18 cellular contexts compared by ENCODE assay signal in the genomic region with DNA sequence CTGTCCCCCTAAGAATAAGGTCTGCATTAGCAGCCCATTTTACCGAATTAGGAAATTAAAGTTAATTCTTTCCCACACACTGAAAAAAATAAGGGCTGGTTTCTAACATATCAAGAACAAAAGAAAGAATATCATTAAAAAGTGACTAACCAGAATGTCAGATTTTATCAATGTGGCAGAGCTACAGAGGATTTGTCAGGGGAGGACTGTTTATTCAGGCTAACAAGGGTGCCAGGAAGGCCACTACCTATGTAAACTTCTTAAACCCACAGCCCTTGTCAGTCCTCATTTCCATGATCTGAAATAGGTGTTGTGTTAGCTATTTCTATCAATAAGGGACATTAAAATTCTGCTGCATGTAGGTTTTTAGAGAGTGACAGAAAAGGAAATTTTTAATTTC.
DNase-seq lines count a peak whose midpoint lies in the region; ATAC-seq and TF ChIP-seq lines count a peak whose summit lies in the region.
"Had no signal": no experiment of that assay in that cellular context is flagged by ENCODE, and none has a peak within 500 bp of the region (broad histone marks: within the 10 kb centered on the region; RNA-seq: fewer than 3 reads in every experiment).

No MANE protein-coding gene starts in this region.

- H3K27me3 Mint-ChIP-seq in nephron progenitor cell (ENCODE audit: low read depth, poor library complexity) = no peaks in the 10 kb centered on the region
- H3K27me3 Mint-ChIP-seq: activated naive CD4-positive, alpha-beta T cell treated with anti-CD3 and anti-CD28 coated beads, Interleukin-2, amount 50 U/mL, for 24 hours had no signal

- H3K4me3 Mint-ChIP-seq in nephron progenitor cell = no peak overlapping the region
- H3K4me3 Mint-ChIP-seq: activated naive CD4-positive, alpha-beta T cell treated with anti-CD3 and anti-CD28 coated beads, Interleukin-2, amount 50 U/mL, for 24 hours; brain had no signal

- H3K79me2 ChIP-seq in PC-3 (ENCODE audit: low read length) = no peaks in the 10 kb centered on the region

- no peaks in the 10 kb centered on the region for H3K9me3 ChIP-seq in HEK293 (ENCODE audit: control insufficient read depth, insufficient read depth, low read depth, low read length)
- H3K9me3 ChIP-seq in PC-3 (ENCODE audit: low read length) = peaks cover 16% of the 10 kb centered on the region
- peaks cover 15% of the 10 kb centered on the region for H3K9me3 ChIP-seq in iPS-20b (ENCODE audit: insufficient read depth, low read depth, low read length)
- no peaks in the 10 kb centered on the region for H3K9me3 ChIP-seq in skeletal muscle tissue (ENCODE audit: control insufficient read depth in 3 of 3, low read length in 3 of 3)
- H3K9me3 ChIP-seq: Caco-2, gastroesophageal sphincter had no signal

- intact Hi-C loops in PC-3 (cut with micrococcal nuclease) = no loop called here

- H3F3A ChIP-seq in PC-3 (ENCODE audit: low read length, unreplicated experiment) = no peaks in the 10 kb centered on the region

- POLR2A ChIA-PET in HEK293 (lab: Yijun Ruan, JAX) (no interaction called here), PC-3 (lab: Charles Lee; ENCODE audit: unreplicated experiment) (no interaction called here)

- no TSS peak for BruUV-seq in PC-3 (replicated peaks; lab: Mats Ljungman, UMichigan)

- H3K36me3 ChIP-seq in HEK293 (ENCODE audit: control insufficient read depth in 2 of 2, insufficient read depth in 1 of 2, low read length in 2 of 2) = no peaks in the 10 kb centered on the region
- H3K36me3 ChIP-seq in PC-3 (ENCODE audit: low read depth, low read length) = peaks cover 14% of the 10 kb centered on the region; the same call in 1 of the 2 replicates
- no peaks in the 10 kb centered on the region for H3K36me3 ChIP-seq in iPS-20b (ENCODE audit: insufficient read depth, low read depth, low read length)
- H3K36me3 ChIP-seq in skeletal muscle tissue (ENCODE audit: control insufficient read depth in 3 of 3, insufficient read depth in 3 of 3, low read length in 3 of 3) = no peaks in the 10 kb centered on the region
- H3K36me3 ChIP-seq: gastroesophageal sphincter, stomach had no signal

- peak; percentile 16; the same call in 1 of the 2 replicates for ATAC-seq in PC-3
- ATAC-seq in GM21526 (IDR thresholded peaks at IDR 0.05; ENCODE audit: low FRiP score, unreplicated experiment) = no peak
- ATAC-seq: gastroesophageal sphincter had no signal

- peaks cover 16% of the 10 kb centered on the region for H3K36me3 Mint-ChIP-seq in nephron progenitor cell (ENCODE audit: low read depth)

- no peak overlapping the region for H3K4me3 ChIP-seq in HEK293 (ENCODE audit: low read depth, low read length)
- peak overlapping the region; percentile 40; the same call in 1 of the 2 replicates for H3K4me3 ChIP-seq in PC-3 (ENCODE audit: low read length)
- no peak overlapping the region for H3K4me3 ChIP-seq in iPS-20b (ENCODE audit: low read length)
- H3K4me3 ChIP-seq in skeletal muscle tissue (ENCODE audit: low read length in 3 of 3) = no peak overlapping the region
- H3K4me3 ChIP-seq: gastroesophageal sphincter, stomach had no signal

- DNase-seq in PC-3 (peak; percentile 69), glomerular visceral epithelial cell (ENCODE audit: extremely low spot score) (no peak), nephron progenitor cell (no peak)
- DNase-seq: activated CD4-positive, alpha-beta T cell treated with anti-CD3 and anti-CD28 coated beads, Interleukin-2, amount 50 U/mL, for 4 hours; activated T-cell treated with anti-CD3 and anti-CD28 coated beads, Interleukin-2, amount 50 U/mL, for 1 hour; Caco-2; NCI-H1417; NCI-H82; stimulated activated CD4-positive, alpha-beta T cell treated with anti-CD3 and anti-CD28 coated beads, Interleukin-2, amount 100 ng/mL, for 48 hours; stomach had no signal

- H3K9me2 ChIP-seq in PC-3 (replicated peaks; ENCODE audit: low read length) = no peaks in the 10 kb centered on the region

- H3K27ac ChIP-seq in HEK293 (ENCODE audit: extremely low read depth, low read depth, low read length) = no peak overlapping the region
- peak overlapping the region; percentile 95 for H3K27ac ChIP-seq in PC-3 (ENCODE audit: low read length)
- H3K27ac ChIP-seq in iPS-20b (ENCODE audit: low read length) = no peak overlapping the region
- peak overlapping the region; percentile 97 for H3K27ac ChIP-seq in skeletal muscle tissue (ENCODE audit: low read depth, low read length)
- H3K27ac ChIP-seq: coronary artery had no signal

- peaks cover under 1% of the 10 kb centered on the region for H3K4me1 Mint-ChIP-seq in nephron progenitor cell

- H3K9me3 Mint-ChIP-seq in nephron progenitor cell = peaks cover 21% of the 10 kb centered on the region

- H3K4me1 ChIP-seq in HEK293 (ENCODE audit: control insufficient read depth, insufficient read depth, low read length) (peaks cover 49% of the 10 kb centered on the region), PC-3 (ENCODE audit: insufficient read depth, low read length) (peaks cover 62% of the 10 kb centered on the region), iPS-20b (ENCODE audit: insufficient read depth, low read length) (peaks cover 48% of the 10 kb centered on the region), skeletal muscle tissue (ENCODE audit: control insufficient read depth in 3 of 3, insufficient read depth in 3 of 3, low read length in 3 of 3) (peaks cover 23 to 41% (median 32%) of the 10 kb centered on the region in 3 donors)

- H3K9ac ChIP-seq in PC-3 (ENCODE audit: low read length) (peak overlapping the region; percentile 77), iPS-20b (ENCODE audit: low read depth, low read length) (0 out of 2 replicates have a peak overlapping the region, but pooled peaks have one; percentile 6), skeletal muscle tissue (ENCODE audit: low read depth in 1 of 3, low read length in 3 of 3) (peak overlapping the region in 1 of 3 donors; percentile 12)

- CTCF ChIA-PET in HEK293 (lab: Yijun Ruan, JAX) (interaction anchor here (1.0 to 1.4 kb wide), 4 partner anchors 42 to 279 kb away, joined by 3 to 7 read pairs (median 4); no protein-coding TSS in a partner anchor), PC-3 (lab: Charles Lee) (interaction anchor here (0.6 kb wide), 1 partner anchor 288 kb away, joined by 3 read pairs; no protein-coding TSS in a partner anchor)

- no peak for TF ChIP-seq CTCF in HEK293 (tag by site-specific recombination; IDR thresholded peaks at IDR 0.05)
- no peak for TF ChIP-seq CTCF in PC-3 (conservative IDR thresholded peaks at IDR 0.05; ENCODE audit: low read depth, low read length)
- no peak for TF ChIP-seq CTCF in nephron progenitor cell (IDR thresholded peaks at IDR 0.05)

- no peaks in the 10 kb centered on the region for H4K20me1 ChIP-seq in PC-3 (ENCODE audit: low read length)

- H3K27ac Mint-ChIP-seq in nephron progenitor cell = no peak overlapping the region
- H3K27ac Mint-ChIP-seq: activated naive CD4-positive, alpha-beta T cell treated with anti-CD3 and anti-CD28 coated beads, Interleukin-2, amount 50 U/mL, for 24 hours; brain had no signal

- no peak overlapping the region for H2AFZ ChIP-seq in PC-3 (ENCODE audit: low read length)

- H3K4me2 ChIP-seq in PC-3 (ENCODE audit: low read length) = peak overlapping the region; percentile 83

- no peaks in the 10 kb centered on the region for H3K27me3 ChIP-seq in PC-3 (ENCODE audit: low read length)
- H3K27me3 ChIP-seq in iPS-20b (ENCODE audit: insufficient read depth, low read length) = no peaks in the 10 kb centered on the region
- no peaks in the 10 kb centered on the region for H3K27me3 ChIP-seq in skeletal muscle tissue (ENCODE audit: control insufficient read depth in 3 of 3, insufficient read depth in 3 of 3, low read length in 3 of 3)
- H3K27me3 ChIP-seq: gastroesophageal sphincter, stomach had no signal

TF ChIP-seq in HEK293, 187 proteins besides CTCF, POLR2A, EP300 and RAD21:
- no peak for TF ChIP-seq YY2 (tag by site-specific recombination; IDR thresholded peaks at IDR 0.05)
- no peak for TF ChIP-seq ZNF426 (tag by site-specific recombination; IDR thresholded peaks at IDR 0.05)
- TF ChIP-seq ZNF707 (tag by site-specific recombination; IDR thresholded peaks at IDR 0.05) = no peak
- TF ChIP-seq FEZF1 (tag by site-specific recombination; IDR thresholded peaks at IDR 0.05) = peak; percentile 55; the same call in 1 of the 2 replicates
- peak; percentile 94 for TF ChIP-seq WT1 (tag by site-specific recombination; IDR thresholded peaks at IDR 0.05)

Comparison
In these comparisons a context has a peak if more than half of its experiments do, and no peak if none do; other contexts are left out.
1. H3K27ac ChIP-seq: peak in PC-3 (single experiment) and skeletal muscle tissue (single experiment); none in HEK293 (single experiment) and iPS-20b (single experiment).